Comparison of ENCODE assay signal across 1 cellular context in genomic region chr1:1468196-1468985, GRCh38. TPM values are rescaled to one million over a fixed set of nuclear protein-coding genes. Genes with fewer than 3 reads are reported as not detected.
"Had no signal": no experiment of that assay in that cellular context is flagged by ENCODE, and none has a peak within 500 bp of the region (broad histone marks: within the 10 kb centered on the region; RNA-seq: fewer than 3 reads in every experiment).

No MANE protein-coding gene starts in this region.

RNA-seq across cellular contexts. Expression of gene ATAD3C, which starts 18.9 kb away (rescaled TPM):
- total RNA-seq: vagina had no signal
